Comparison of ENCODE assay signal across 1 cellular context in genomic region chr9:21381752-21382339, GRCh38.
A peak's percentile ranks its signal among the peaks of the same experiment; 100 is the strongest.
TF ChIP-seq lines count a peak whose summit lies in the region.

No MANE protein-coding gene starts in this region.

TF ChIP-seq in HepG2, 621 proteins besides CTCF, POLR2A, EP300 and RAD21:
- no peak for TF ChIP-seq MLX (CRISPR knock-in tag; IDR thresholded peaks at IDR 0.05)
- no peak for TF ChIP-seq TOE1 (CRISPR knock-in tag; IDR thresholded peaks at IDR 0.05)
- TF ChIP-seq ZSCAN29 (CRISPR knock-in tag; conservative IDR thresholded peaks at IDR 0.05) = no peak
- TF ChIP-seq ZBTB46 (CRISPR knock-in tag; IDR thresholded peaks at IDR 0.05; ENCODE audit: borderline replicate concordance) = no peak
- TF ChIP-seq, protein P1, sequence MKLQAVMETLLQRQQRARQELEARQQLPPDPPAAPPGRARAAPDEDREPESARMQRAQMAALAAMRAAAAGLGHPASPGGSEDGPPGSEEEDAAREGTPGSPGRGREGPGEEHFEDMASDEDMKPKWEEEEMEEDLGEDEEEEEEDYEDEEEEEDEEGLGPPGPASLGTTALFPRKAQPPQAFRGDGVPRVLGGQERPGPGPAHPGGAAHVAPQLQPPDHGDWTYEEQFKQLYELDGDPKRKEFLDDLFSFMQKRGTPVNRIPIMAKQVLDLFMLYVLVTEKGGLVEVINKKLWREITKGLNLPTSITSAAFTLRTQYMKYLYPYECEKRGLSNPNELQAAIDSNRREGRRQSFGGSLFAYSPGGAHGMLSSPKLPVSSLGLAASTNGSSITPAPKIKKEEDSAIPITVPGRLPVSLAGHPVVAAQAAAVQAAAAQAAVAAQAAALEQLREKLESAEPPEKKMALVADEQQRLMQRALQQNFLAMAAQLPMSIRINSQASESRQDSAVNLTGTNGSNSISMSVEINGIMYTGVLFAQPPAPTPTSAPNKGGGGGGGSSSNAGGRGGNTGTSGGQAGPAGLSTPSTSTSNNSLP (IDR thresholded peaks at IDR 0.05; ENCODE audit: low read depth, low read length) = peak; percentile 24; the same call in 1 of the 2 replicates
- TF ChIP-seq ZNF773 (CRISPR knock-in tag; IDR thresholded peaks at IDR 0.05; ENCODE audit: borderline replicate concordance) = no peak
- peak; percentile 61 for TF ChIP-seq BHLHE40 (IDR thresholded peaks at IDR 0.05; ENCODE audit: low read length)
- TF ChIP-seq SP140L (CRISPR knock-in tag; IDR thresholded peaks at IDR 0.05; ENCODE audit: borderline replicate concordance) = no peak
- TF ChIP-seq POLR2AphosphoS2 (IDR thresholded peaks at IDR 0.05; ENCODE audit: low read depth, low read length) = no peak
- TF ChIP-seq SNAI1 (CRISPR knock-in tag; IDR thresholded peaks at IDR 0.05; ENCODE audit: borderline replicate concordance) = no peak
TF ChIP-seq in HepG2: peak in this region for 2.
